Comparison of ENCODE assay signal across 8 cellular contexts in genomic region chr11:14974723-14975587, GRCh38. TPM values are rescaled to one million over a fixed set of nuclear protein-coding genes. Genes with fewer than 3 reads are reported as not detected.
DNase-seq lines count a peak whose midpoint lies in the region; ATAC-seq, FAIRE-seq and TF ChIP-seq lines count a peak whose summit lies in the region.

No MANE protein-coding gene starts in this region.

- H3K9me3 ChIP-seq in kidney (ENCODE audit: control insufficient read depth in 1 of 2, low read length in 2 of 2), result no peaks in the 10 kb centered on the region

- H3K36me3 Mint-ChIP-seq in T-helper 2 cell treated with Interferon-gamma antibody and Interleukin-4, amounts not matched to agents 5 μg/mL and 100 μg/mL, for 36 hours (ENCODE audit: low read depth), result no peaks in the 10 kb centered on the region
- no peaks in the 10 kb centered on the region for H3K36me3 Mint-ChIP-seq in brain

- DNase-seq in GM10248 (ENCODE audit: extremely low spot score), result peak; percentile 40
- peak; percentile 52 for DNase-seq in T-helper 2 cell treated with Interferon-gamma antibody and Interleukin-4, amounts not matched to agents 5 μg/mL and 100 μg/mL, for 36 hours (ENCODE audit: low spot score)
- no peak for DNase-seq in kidney
- peak; percentile 22 to 49 (median 26) for DNase-seq in stimulated activated CD4-positive, alpha-beta T cell treated with anti-CD3 and anti-CD28 coated beads, TNF-alpha, amount 100 ng/mL, for 4 hours (ENCODE audit: low read depth in 3 of 3)
- DNase-seq in occipital lobe (lab: John Stamatoyannopoulos, UW), result no peak
- DNase-seq in hepatic stellate cell (ENCODE audit: low spot score), result no peak

- H3K4me1 ChIP-seq in kidney (ENCODE audit: control insufficient read depth in 1 of 2, insufficient read depth in 1 of 2, low read depth in 1 of 2, low read length in 2 of 2), result peaks cover 10 to 13% of the 10 kb centered on the region in 2 donors

- FAIRE-seq in kidney (lab: Jason Lieb, UNC), result no peak

- H3K27me3 Mint-ChIP-seq in T-helper 2 cell treated with Interferon-gamma antibody and Interleukin-4, amounts not matched to agents 5 μg/mL and 100 μg/mL, for 36 hours (ENCODE audit: low read depth), result peaks cover 82% of the 10 kb centered on the region
- H3K27me3 Mint-ChIP-seq in brain, result peaks cover 97% of the 10 kb centered on the region

- TF ChIP-seq CTCF in GM10248 (IDR thresholded peaks at IDR 0.05; ENCODE audit: control extremely low read depth, extremely low read depth, low read depth, missing control alignments) (peak; percentile 60), brain (conservative IDR thresholded peaks at IDR 0.05) (peak; percentile 59 to 78), kidney (IDR thresholded peaks at IDR 0.05; ENCODE audit: borderline replicate concordance, extremely low read depth, insufficient read depth) (peak; percentile 32)

- H3K36me3 ChIP-seq in kidney (ENCODE audit: control insufficient read depth in 1 of 2, insufficient read depth in 2 of 2, low read length in 2 of 2), result no peaks in the 10 kb centered on the region

- peak overlapping the region; percentile 65 for H3K4me3 Mint-ChIP-seq in T-helper 2 cell treated with Interferon-gamma antibody and Interleukin-4, amounts not matched to agents 5 μg/mL and 100 μg/mL, for 36 hours
- peak overlapping the region; percentile 74 to 88 (median 82) for H3K4me3 Mint-ChIP-seq in brain

- POLR2A ChIA-PET in GM10248 (lab: Yijun Ruan, JAX), result no interaction called here

- H3K4me1 Mint-ChIP-seq in T-helper 2 cell treated with Interferon-gamma antibody and Interleukin-4, amounts not matched to agents 5 μg/mL and 100 μg/mL, for 36 hours (ENCODE audit: low read depth), result peaks cover 25% of the 10 kb centered on the region
- H3K4me1 Mint-ChIP-seq in brain, result peaks cover 33% of the 10 kb centered on the region

- peak; percentile 56 for ATAC-seq in HG03280 (IDR thresholded peaks at IDR 0.05; ENCODE audit: unreplicated experiment)

- H3K27ac ChIP-seq in kidney (ENCODE audit: low read depth in 2 of 2, low read length in 2 of 2), result no peak overlapping the region

- no peak overlapping the region for H3K27ac Mint-ChIP-seq in T-helper 2 cell treated with Interferon-gamma antibody and Interleukin-4, amounts not matched to agents 5 μg/mL and 100 μg/mL, for 36 hours
- H3K27ac Mint-ChIP-seq in brain, result no peak overlapping the region

- intact Hi-C loops in kidney (cut with DNase I), result no loop called here

- CTCF ChIA-PET in GM10248 (lab: Yijun Ruan, JAX), result interaction anchor here (0.6 to 3.3 kb wide), 18 partner anchors 9 to 235 kb away, joined by 3 to 21 read pairs (median 4); partner anchors contain the start of gene CALCB

- no peak overlapping the region for H3K9ac ChIP-seq in kidney (ENCODE audit: low read length in 2 of 2)

- H3K4me3 ChIP-seq in kidney (ENCODE audit: low read length in 2 of 2), result peak overlapping the region in 1 of 2 donors; percentile 43

- H3K9me3 Mint-ChIP-seq in T-helper 2 cell treated with Interferon-gamma antibody and Interleukin-4, amounts not matched to agents 5 μg/mL and 100 μg/mL, for 36 hours, result no peaks in the 10 kb centered on the region
- H3K9me3 Mint-ChIP-seq in brain, result peaks cover 0 to 7% (median 0%) of the 10 kb centered on the region in 5 experiments

RNA-seq across cellular contexts. Expression of gene CALCA, which starts 2.8 kb away (rescaled TPM):
- polyA plus RNA-seq in brain (ENCODE audit: insufficient read depth, low read depth, low replicate concordance) (not detected), kidney (ENCODE audit: insufficient read depth, low read depth, low replicate concordance) (29.8 TPM)
- total RNA-seq in kidney (not detected), occipital lobe (not detected)

Comparison
In these comparisons a context has a peak if more than half of its experiments do, and no peak if none do; other contexts are left out.
1. DNase-seq: peak in GM10248 (single experiment), T-helper 2 cell treated with Interferon-gamma antibody and Interleukin-4, amounts not matched to agents 5 μg/mL and 100 μg/mL, for 36 hours (single experiment) and stimulated activated CD4-positive, alpha-beta T cell treated with anti-CD3 and anti-CD28 coated beads, TNF-alpha, amount 100 ng/mL, for 4 hours (3 of 3); none in kidney (single experiment), occipital lobe (single experiment) and hepatic stellate cell (single experiment).
2. Peak in every context shown above with its lines, with median percentiles within 50 percentile points of each other: CTCF ChIP-seq.